ENCODE assay signal across 17 cellular contexts in genomic region chr10:102040305-102040704, GRCh38.
"Had no signal": no experiment of that assay in that cellular context is flagged by ENCODE, and none has a peak within 500 bp of the region (broad histone marks: within the 10 kb centered on the region; RNA-seq: fewer than 3 reads in every experiment).

No MANE protein-coding gene starts in this region.

- H3K27ac ChIP-seq: gastrocnemius medialis, lower lobe of right lung, neutrophil, right atrium auricular region, transverse colon had no signal

- H3K4me1 Mint-ChIP-seq: activated CD8-positive, alpha-beta memory T cell treated with anti-CD3 and anti-CD28 coated beads, Interleukin-2, amount 10 ng/mL, durations not matched to agents 7 days and 5 days had no signal

- H3K27me3 ChIP-seq: gastrocnemius medialis, neutrophil, right atrium auricular region, transverse colon had no signal

- H3K9me3 ChIP-seq: gastrocnemius medialis, lower lobe of right lung, neutrophil, right atrium auricular region, transverse colon had no signal

- ATAC-seq: activated CD8-positive, alpha-beta memory T cell treated with anti-CD3 and anti-CD28 coated beads, Interleukin-2, amount 10 ng/mL, durations not matched to agents 7 days and 5 days; gastrocnemius medialis; lower lobe of right lung; naive thymus-derived CD4-positive, alpha-beta T cell; stimulated activated naive B cell treated with anti-CD40 and anti-IgM and Interleukin-4, amounts not matched to agents 10 μg/mL and 1 μg/mL and 100 μg/mL, for 72 hours had no signal

- H3K4me3 ChIP-seq: gastrocnemius medialis, lower lobe of right lung, right atrium auricular region, transverse colon had no signal

- H3K36me3 ChIP-seq: gastrocnemius medialis had no signal

- DNase-seq: activated CD4-positive, alpha-beta T cell treated with anti-CD3 and anti-CD28 coated beads for 1 hour; activated CD4-positive, alpha-beta T cell treated with anti-CD3 and anti-CD28 coated beads, Interleukin-2, amount 50 U/mL, for 48 hours; activated CD8-positive, alpha-beta memory T cell treated with anti-CD3 and anti-CD28 coated beads, Interleukin-2, amount 10 ng/mL, durations not matched to agents 7 days and 5 days; activated effector memory CD4-positive, alpha-beta T cell treated with Interleukin-2 at 50 U/mL for 16 hours; activated T-cell treated with anti-CD3 and anti-CD28 coated beads, Interleukin-2, amount 50 U/mL, for 24 hours; anterior cingulate cortex; gastrocnemius medialis; lower lobe of right lung; naive thymus-derived CD4-positive, alpha-beta T cell; posterior cingulate gyrus; stimulated activated naive B cell treated with anti-CD40 and anti-IgM and Interleukin-4, amounts not matched to agents 10 μg/mL and 1 μg/mL and 100 μg/mL, for 72 hours; substantia nigra; SW 1271; transverse colon had no signal

- H3K27ac Mint-ChIP-seq: activated CD8-positive, alpha-beta memory T cell treated with anti-CD3 and anti-CD28 coated beads, Interleukin-2, amount 10 ng/mL, durations not matched to agents 7 days and 5 days; activated naive CD4-positive, alpha-beta T cell treated with anti-CD3 and anti-CD28 coated beads, Interleukin-2, amount 50 U/mL, for 24 hours; activated T-cell treated with anti-CD3 and anti-CD28 coated beads, Interleukin-2, amount 50 U/mL, for 24 hours; naive thymus-derived CD4-positive, alpha-beta T cell; stimulated activated naive B cell treated with anti-CD40 and anti-IgM and Interleukin-4, amounts not matched to agents 10 μg/mL and 1 μg/mL and 100 μg/mL, for 72 hours had no signal

- H3K27me3 Mint-ChIP-seq: activated CD8-positive, alpha-beta memory T cell treated with anti-CD3 and anti-CD28 coated beads, Interleukin-2, amount 10 ng/mL, durations not matched to agents 7 days and 5 days; activated naive CD4-positive, alpha-beta T cell treated with anti-CD3 and anti-CD28 coated beads, Interleukin-2, amount 50 U/mL, for 24 hours; activated T-cell treated with anti-CD3 and anti-CD28 coated beads, Interleukin-2, amount 50 U/mL, for 24 hours; naive thymus-derived CD4-positive, alpha-beta T cell; stimulated activated naive B cell treated with anti-CD40 and anti-IgM and Interleukin-4, amounts not matched to agents 10 μg/mL and 1 μg/mL and 100 μg/mL, for 72 hours had no signal

- H3K4me3 Mint-ChIP-seq: activated CD8-positive, alpha-beta memory T cell treated with anti-CD3 and anti-CD28 coated beads, Interleukin-2, amount 10 ng/mL, durations not matched to agents 7 days and 5 days; activated naive CD4-positive, alpha-beta T cell treated with anti-CD3 and anti-CD28 coated beads, Interleukin-2, amount 50 U/mL, for 24 hours; activated T-cell treated with anti-CD3 and anti-CD28 coated beads, Interleukin-2, amount 50 U/mL, for 24 hours; naive thymus-derived CD4-positive, alpha-beta T cell; stimulated activated naive B cell treated with anti-CD40 and anti-IgM and Interleukin-4, amounts not matched to agents 10 μg/mL and 1 μg/mL and 100 μg/mL, for 72 hours had no signal

- H3K4me1 ChIP-seq: right atrium auricular region, transverse colon had no signal

- H3K9me3 Mint-ChIP-seq: activated naive CD4-positive, alpha-beta T cell treated with anti-CD3 and anti-CD28 coated beads, Interleukin-2, amount 50 U/mL, for 24 hours; activated T-cell treated with anti-CD3 and anti-CD28 coated beads, Interleukin-2, amount 50 U/mL, for 24 hours; stimulated activated naive B cell treated with anti-CD40 and anti-IgM and Interleukin-4, amounts not matched to agents 10 μg/mL and 1 μg/mL and 100 μg/mL, for 72 hours had no signal
